Comparison of ENCODE assay signal across 23 cellular contexts in the genomic region with DNA sequence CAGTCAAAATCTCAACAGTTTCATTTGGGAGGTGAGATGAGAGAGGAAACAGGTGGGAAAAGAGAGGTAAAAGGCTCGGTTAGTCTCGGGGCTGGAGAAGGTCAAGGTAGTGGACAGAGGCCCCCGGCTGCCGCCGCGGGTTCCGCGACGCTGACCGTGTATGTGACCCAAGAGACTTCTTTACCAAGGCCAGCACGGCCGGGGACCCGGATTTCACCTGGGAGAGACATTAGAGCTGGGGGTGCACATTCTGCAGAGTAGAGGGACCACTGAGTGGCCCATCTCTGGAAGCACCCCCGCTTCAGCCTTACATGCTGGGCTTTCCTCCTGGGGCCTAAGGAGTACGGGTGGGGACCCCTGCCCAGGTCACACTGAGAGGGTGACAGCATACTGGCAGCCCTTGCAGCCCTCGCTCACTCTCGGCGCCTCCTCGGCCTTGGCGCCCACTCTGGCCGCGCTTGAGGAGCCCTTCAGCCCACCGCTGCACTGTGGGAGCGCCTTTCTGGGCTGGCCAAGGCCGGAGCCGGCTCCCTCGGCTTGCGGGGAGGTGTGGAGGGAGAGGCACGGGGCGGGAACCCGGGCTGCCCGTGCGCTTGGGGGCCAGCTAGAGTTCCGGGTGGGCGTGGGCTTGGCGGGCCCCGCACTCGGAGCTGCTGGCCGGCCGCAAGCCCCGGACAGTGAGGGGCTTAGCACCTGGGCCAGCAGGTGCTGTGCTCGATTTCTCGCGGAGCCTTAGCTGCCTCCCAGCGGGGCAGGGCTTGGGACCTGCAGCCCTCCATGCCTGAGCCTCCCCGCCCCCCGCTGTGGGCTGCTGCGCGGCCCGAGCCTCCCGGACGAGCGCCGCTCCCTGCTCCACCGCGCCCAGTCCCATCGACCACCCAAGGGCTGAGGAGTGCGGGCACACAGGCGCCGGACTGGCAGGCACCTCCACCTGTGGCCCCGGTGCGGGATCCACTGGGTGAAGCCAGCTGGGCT.
"Had no signal": no experiment of that assay in that cellular context is flagged by ENCODE, and none has a peak within 500 bp of the region (broad histone marks: within the 10 kb centered on the region; RNA-seq: fewer than 3 reads in every experiment).

No MANE protein-coding gene starts in this region.

- H3K4me3 Mint-ChIP-seq: activated naive CD8-positive, alpha-beta T cell treated with anti-CD3 and anti-CD28 coated beads, Interleukin-2, amount 10 ng/mL, durations not matched to agents 7 days and 5 days; endodermal cell; naive thymus-derived CD8-positive, alpha-beta T cell; neural crest cell; T-helper 2 cell treated with Interferon-gamma antibody and Interleukin-4, amounts not matched to agents 5 μg/mL and 100 μg/mL, for 36 hours had no signal

- DNase-seq: activated CD4-positive, alpha-beta T cell treated with anti-CD3 and anti-CD28 coated beads for 4 hours; activated CD4-positive, alpha-beta T cell treated with anti-CD3 and anti-CD28 coated beads, Interleukin-2, amount 50 U/mL, for 4 hours; activated effector memory CD4-positive, alpha-beta T cell treated with Interleukin-2 at 50 U/mL for 16 hours; activated naive CD4-positive, alpha-beta T cell treated with Interleukin-2 at 50 U/mL for 16 hours; activated naive CD8-positive, alpha-beta T cell treated with anti-CD3 and anti-CD28 coated beads, Interleukin-2, amount 10 ng/mL, durations not matched to agents 7 days and 5 days; activated T-cell treated with anti-CD3 and anti-CD28 coated beads for 4 hours; brain microvascular endothelial cell; endodermal cell; foreskin keratinocyte; heart right ventricle; left ventricle myocardium superior; naive thymus-derived CD8-positive, alpha-beta T cell; occipital lobe; stimulated activated CD4-positive, alpha-beta T cell treated with anti-CD3 and anti-CD28 coated beads, Interleukin-1b, Interleukin-23, amount 100 ng/mL, for 48 hours; stimulated activated CD4-positive, alpha-beta T cell treated with anti-CD3 and anti-CD28 coated beads, Interleukin-4, amount 100 ng/mL, for 4 hours; stimulated activated CD8-positive, alpha-beta memory T cell treated with anti-CD3 and anti-CD28 coated beads, Interleukin-4, amount 100 ng/mL, for 48 hours; stimulated activated naive CD4-positive, alpha-beta T cell; T-helper 1 cell had no signal

- H3K27ac Mint-ChIP-seq: activated naive CD8-positive, alpha-beta T cell treated with anti-CD3 and anti-CD28 coated beads, Interleukin-2, amount 10 ng/mL, durations not matched to agents 7 days and 5 days; endodermal cell; T-helper 2 cell treated with Interferon-gamma antibody and Interleukin-4, amounts not matched to agents 5 μg/mL and 100 μg/mL, for 36 hours had no signal

- FAIRE-seq: astrocyte had no signal

- H3K36me3 Mint-ChIP-seq: activated naive CD8-positive, alpha-beta T cell treated with anti-CD3 and anti-CD28 coated beads, Interleukin-2, amount 10 ng/mL, durations not matched to agents 7 days and 5 days; naive thymus-derived CD8-positive, alpha-beta T cell had no signal

- ATAC-seq: esophagus mucosa; foreskin keratinocyte; heart right ventricle; left ventricle myocardium superior; naive thymus-derived CD8-positive, alpha-beta T cell; psoas muscle had no signal

- H3K9me3 Mint-ChIP-seq: activated naive CD8-positive, alpha-beta T cell treated with anti-CD3 and anti-CD28 coated beads, Interleukin-2, amount 10 ng/mL, durations not matched to agents 7 days and 5 days; neural crest cell; T-helper 2 cell treated with Interferon-gamma antibody and Interleukin-4, amounts not matched to agents 5 μg/mL and 100 μg/mL, for 36 hours had no signal
